19 cellular contexts compared by ENCODE assay signal in genomic region chr9:100474950-100475276, GRCh38. TPM values are rescaled to one million over a fixed set of nuclear protein-coding genes. Genes with fewer than 3 reads are reported as not detected.
A peak's percentile ranks its signal among the peaks of the same experiment; 100 is the strongest.
DNase-seq lines count a peak whose midpoint lies in the region; ATAC-seq and TF ChIP-seq lines count a peak whose summit lies in the region.
"Had no signal": no experiment of that assay in that cellular context is flagged by ENCODE, and none has a peak within 500 bp of the region (broad histone marks: within the 10 kb centered on the region; RNA-seq: fewer than 3 reads in every experiment).

No MANE protein-coding gene starts in this region.

- H3K4me1 Mint-ChIP-seq in natural killer cell (peaks cover 7 to 11% of the 10 kb centered on the region in 2 donors), T-helper 17 cell (peaks cover 6% of the 10 kb centered on the region)
- H3K4me1 Mint-ChIP-seq in natural killer cell treated with Interleukin-12 subunit alpha and Interleukin-12 subunit beta and Interleukin-15 and Interleukin-18, amount 100 ng/mL, for 72 hours (ENCODE audit: low read depth in 2 of 2): peaks cover 6% of the 10 kb centered on the region in 2 donors
- H3K4me1 Mint-ChIP-seq in activated CD8-positive, alpha-beta T cell treated with anti-CD3 and anti-CD28 coated beads, Interleukin-2, amount 10 ng/mL, durations not matched to agents 7 days and 5 days (ENCODE audit: low read depth): peaks cover 3% of the 10 kb centered on the region

- intact Hi-C loops in natural killer cell (cut with micrococcal nuclease): no loop called here

- peaks cover 4% of the 10 kb centered on the region for H3K4me1 ChIP-seq in mesodermal cell (ENCODE audit: control insufficient read depth, insufficient read depth, low read length, poor library complexity, severe bottlenecking)
- H3K4me1 ChIP-seq: A549, breast epithelium had no signal

- no peak overlapping the region for H3K27ac Mint-ChIP-seq in natural killer cell
- no peak overlapping the region for H3K27ac Mint-ChIP-seq in natural killer cell treated with Interleukin-12 subunit alpha and Interleukin-12 subunit beta and Interleukin-15 and Interleukin-18, amount 100 ng/mL, for 72 hours
- no peak overlapping the region for H3K27ac Mint-ChIP-seq in activated CD8-positive, alpha-beta T cell treated with anti-CD3 and anti-CD28 coated beads, Interleukin-2, amount 10 ng/mL, durations not matched to agents 7 days and 5 days
- H3K27ac Mint-ChIP-seq in T-helper 17 cell: no peak overlapping the region
- H3K27ac Mint-ChIP-seq: activated CD4-positive, alpha-beta T cell treated with anti-CD3 and anti-CD28 coated beads, Interleukin-2, amount 10 ng/mL, durations not matched to agents 7 days and 5 days; activated naive CD8-positive, alpha-beta T cell had no signal

- no peaks in the 10 kb centered on the region for H3K9me3 ChIP-seq in mesodermal cell (ENCODE audit: control insufficient read depth, low read length)
- no peaks in the 10 kb centered on the region for H3K9me3 ChIP-seq in T-helper 17 cell (ENCODE audit: control insufficient read depth, low read length, poor library complexity, severe bottlenecking)
- H3K9me3 ChIP-seq: A549, breast epithelium, left lung, upper lobe of left lung had no signal

- H3K27me3 Mint-ChIP-seq in natural killer cell (ENCODE audit: low read depth in 2 of 2): peaks cover 33 to 47% of the 10 kb centered on the region in 2 donors
- H3K27me3 Mint-ChIP-seq in natural killer cell treated with Interleukin-12 subunit alpha and Interleukin-12 subunit beta and Interleukin-15 and Interleukin-18, amount 100 ng/mL, for 72 hours: peaks cover 27 to 41% of the 10 kb centered on the region in 2 donors
- H3K27me3 Mint-ChIP-seq in activated CD8-positive, alpha-beta T cell treated with anti-CD3 and anti-CD28 coated beads, Interleukin-2, amount 10 ng/mL, durations not matched to agents 7 days and 5 days (ENCODE audit: low read depth): peaks cover 39% of the 10 kb centered on the region
- peaks cover 39% of the 10 kb centered on the region for H3K27me3 Mint-ChIP-seq in T-helper 17 cell

- H3K27ac ChIP-seq in caudate nucleus (ENCODE audit: low read depth, low read length) (peak overlapping the region; percentile 72), mesodermal cell (ENCODE audit: low read depth, low read length, severe bottlenecking) (peak overlapping the region; percentile 57)
- H3K27ac ChIP-seq: A549, breast epithelium, left lung, upper lobe of left lung had no signal

- H3K36me3 Mint-ChIP-seq in natural killer cell (no peaks in the 10 kb centered on the region), T-helper 17 cell (ENCODE audit: low read depth) (peaks cover 8% of the 10 kb centered on the region)
- H3K36me3 Mint-ChIP-seq in natural killer cell treated with Interleukin-12 subunit alpha and Interleukin-12 subunit beta and Interleukin-15 and Interleukin-18, amount 100 ng/mL, for 72 hours: no peaks in the 10 kb centered on the region
- H3K36me3 Mint-ChIP-seq in activated CD8-positive, alpha-beta T cell treated with anti-CD3 and anti-CD28 coated beads, Interleukin-2, amount 10 ng/mL, durations not matched to agents 7 days and 5 days (ENCODE audit: low read depth): no peaks in the 10 kb centered on the region

- WGBS in mesodermal cell (ENCODE audit: insufficient coverage in 2 of 2), 2 experiments: 16 to 45% methylated on average over 2 to 4 of the region's 4 CpGs

- no peak for DNase-seq in natural killer cell
- no peak for DNase-seq in natural killer cell treated with Interleukin-12 subunit alpha and Interleukin-12 subunit beta and Interleukin-15 and Interleukin-18, amount 100 ng/mL, for 72 hours (ENCODE audit: low spot score)
- DNase-seq in caudate nucleus (lab: John Stamatoyannopoulos, UW): peak in 1 of 61 donors; percentile 51
- DNase-seq in activated CD8-positive, alpha-beta T cell treated with anti-CD3 and anti-CD28 coated beads, Interleukin-2, amount 10 ng/mL, durations not matched to agents 7 days and 5 days: no peak
- no peak for DNase-seq in T-helper 17 cell
- DNase-seq in DMS53 (lab: John Stamatoyannopoulos, UW): no peak
- DNase-seq: activated CD4-positive, alpha-beta T cell treated with anti-CD3 and anti-CD28 coated beads, Interleukin-2, amount 10 ng/mL, durations not matched to agents 7 days and 5 days; COR-L47; left lung; NCI-H1436; SIG-M5; stimulated activated naive CD4-positive, alpha-beta T cell; upper lobe of left lung had no signal

- POLR2A ChIA-PET in activated CD8-positive, alpha-beta T cell treated with anti-CD3 and anti-CD28 coated beads, Interleukin-2, amount 10 ng/mL, durations not matched to agents 7 days and 5 days (lab: Charles Lee): no interaction called here

- TF ChIP-seq CTCF in natural killer cell (IDR thresholded peaks at IDR 0.05): no peak

- no peaks in the 10 kb centered on the region for H3K9me3 Mint-ChIP-seq in natural killer cell
- no peaks in the 10 kb centered on the region for H3K9me3 Mint-ChIP-seq in natural killer cell treated with Interleukin-12 subunit alpha and Interleukin-12 subunit beta and Interleukin-15 and Interleukin-18, amount 100 ng/mL, for 72 hours
- no peaks in the 10 kb centered on the region for H3K9me3 Mint-ChIP-seq in activated CD8-positive, alpha-beta T cell treated with anti-CD3 and anti-CD28 coated beads, Interleukin-2, amount 10 ng/mL, durations not matched to agents 7 days and 5 days (ENCODE audit: insufficient read depth)
- H3K9me3 Mint-ChIP-seq: activated CD4-positive, alpha-beta T cell treated with anti-CD3 and anti-CD28 coated beads, Interleukin-2, amount 10 ng/mL, durations not matched to agents 7 days and 5 days had no signal

- H3K4me3 Mint-ChIP-seq in natural killer cell (peak overlapping the region; percentile 7), T-helper 17 cell (no peak overlapping the region)
- no peak overlapping the region for H3K4me3 Mint-ChIP-seq in natural killer cell treated with Interleukin-12 subunit alpha and Interleukin-12 subunit beta and Interleukin-15 and Interleukin-18, amount 100 ng/mL, for 72 hours
- H3K4me3 Mint-ChIP-seq in activated CD8-positive, alpha-beta T cell treated with anti-CD3 and anti-CD28 coated beads, Interleukin-2, amount 10 ng/mL, durations not matched to agents 7 days and 5 days: no peak overlapping the region

- peaks cover 14% of the 10 kb centered on the region for H3K36me3 ChIP-seq in mesodermal cell (ENCODE audit: control insufficient read depth, insufficient read depth, low read length)
- H3K36me3 ChIP-seq: breast epithelium, left lung, upper lobe of left lung had no signal

- peak overlapping the region; percentile 86 for H3K4me3 ChIP-seq in mesodermal cell (ENCODE audit: extremely low read depth, insufficient read depth, low read length, poor library complexity, severe bottlenecking)
- H3K4me3 ChIP-seq: A549, GM12878, left lung, upper lobe of left lung had no signal

- no peak for ATAC-seq in natural killer cell
- ATAC-seq in natural killer cell treated with Interleukin-12 subunit alpha and Interleukin-12 subunit beta and Interleukin-15 and Interleukin-18, amount 100 ng/mL, for 72 hours: no peak
- no peak for ATAC-seq in GM21423 (IDR thresholded peaks at IDR 0.05; ENCODE audit: unreplicated experiment)
- ATAC-seq in activated CD8-positive, alpha-beta T cell treated with anti-CD3 and anti-CD28 coated beads, Interleukin-2, amount 10 ng/mL, durations not matched to agents 7 days and 5 days: no peak
- no peak for ATAC-seq in T-helper 17 cell
- ATAC-seq: GM12878, left lung had no signal

- CTCF ChIA-PET in activated CD8-positive, alpha-beta T cell treated with anti-CD3 and anti-CD28 coated beads, Interleukin-2, amount 10 ng/mL, durations not matched to agents 7 days and 5 days (lab: Charles Lee): no interaction called here

RNA-seq across cellular contexts. Expression of gene TMEFF1, which starts 2.0 kb away (rescaled TPM):
- total RNA-seq in natural killer cell (under 1 TPM in 1 of 3 donors, not detected in 2; 0.18 TPM), T-helper 17 cell (not detected)
- total RNA-seq in natural killer cell treated with Interleukin-12 subunit alpha and Interleukin-12 subunit beta and Interleukin-15 and Interleukin-18, amount 100 ng/mL, for 72 hours: under 1 TPM in 1 of 2 donors, not detected in 1; 0.33 TPM
- polyA plus RNA-seq in mesodermal cell (2013, experiment 1 of 2): 39.3 TPM
- 30.0 TPM for polyA plus RNA-seq in mesodermal cell (2013, experiment 2 of 2)
- total RNA-seq in activated CD8-positive, alpha-beta T cell treated with anti-CD3 and anti-CD28 coated beads, Interleukin-2, amount 10 ng/mL, durations not matched to agents 7 days and 5 days: not detected
- total RNA-seq: activated CD4-positive, alpha-beta T cell treated with anti-CD3 and anti-CD28 coated beads, Interleukin-2, amount 10 ng/mL, durations not matched to agents 7 days and 5 days had no signal

RNA-seq across cellular contexts. Expression of gene MSANTD3, which starts 48.0 kb away (rescaled TPM):
- 10 to 100 TPM; 11.3 to 15.6 (median 14.2) TPM for total RNA-seq in natural killer cell
- total RNA-seq in natural killer cell treated with Interleukin-12 subunit alpha and Interleukin-12 subunit beta and Interleukin-15 and Interleukin-18, amount 100 ng/mL, for 72 hours: 10 to 100 TPM in 1 of 2 donors, 1 to 10 TPM in 1; 9.2 to 17.5 TPM
- 37.9 TPM for polyA plus RNA-seq in mesodermal cell (2013, experiment 1 of 2)
- polyA plus RNA-seq in mesodermal cell (2013, experiment 2 of 2): 36.4 TPM
- total RNA-seq in activated CD8-positive, alpha-beta T cell treated with anti-CD3 and anti-CD28 coated beads, Interleukin-2, amount 10 ng/mL, durations not matched to agents 7 days and 5 days: 10 to 100 TPM; 14.8 to 15.9 TPM
- total RNA-seq in T-helper 17 cell: 10 to 100 TPM in 1 of 2 donors, 1 to 10 TPM in 1; 9.2 to 19.6 TPM
